ENCODE assay signal across 15 cellular contexts in genomic region chr11:69744435-69744834, GRCh38. TPM values are rescaled to one million over a fixed set of nuclear protein-coding genes. Genes with fewer than 3 reads are reported as not detected.
DNase-seq lines count a peak whose midpoint lies in the region; ATAC-seq, FAIRE-seq and TF ChIP-seq lines count a peak whose summit lies in the region.
"Had no signal": no experiment of that assay in that cellular context is flagged by ENCODE, and none has a peak within 500 bp of the region (broad histone marks: within the 10 kb centered on the region; RNA-seq: fewer than 3 reads in every experiment).

No MANE protein-coding gene starts in this region.

- no peak overlapping the region for H3K4me3 ChIP-seq in H1 (ENCODE audit: extremely low read depth in 1 of 4, insufficient read depth in 2 of 4, low read depth in 3 of 4, low read length in 4 of 4)
- H3K4me3 ChIP-seq: cardiac muscle cell, thoracic aorta had no signal

- FAIRE-seq in H1 (lab: Jason Lieb, UNC), result no peak

- no peak overlapping the region for H3K4ac ChIP-seq in H1 (replicated peaks; ENCODE audit: insufficient read length, low read depth, low read length)

- H4K5ac ChIP-seq in H1 (ENCODE audit: insufficient read length, low read depth, low read length), result no peak overlapping the region

- H3K23ac ChIP-seq in H1 (ENCODE audit: insufficient read length), result no peak overlapping the region

- 0 out of 2 replicates have a peak, but pooled peaks cover 1% of the 10 kb centered on the region for H3K23me2 ChIP-seq in H1 (ENCODE audit: low read depth, low read length)

- H3K79me2 ChIP-seq in H1 (ENCODE audit: control insufficient read depth in 1 of 2, insufficient read depth in 2 of 2, low read length in 2 of 2), result no peaks in the 10 kb centered on the region

- no peak overlapping the region for H3K56ac ChIP-seq in H1 (replicated peaks; ENCODE audit: insufficient read length, low read depth, low read length)

- H2BK12ac ChIP-seq in H1 (ENCODE audit: low read depth, low read length), result peak overlapping the region; percentile 13; the same call in 1 of the 2 replicates

- peak overlapping the region; percentile 54; the same call in 1 of the 2 replicates for H2BK5ac ChIP-seq in H1 (ENCODE audit: low read depth, low read length)

- H3K9me3 ChIP-seq in H1 (ENCODE audit: insufficient read depth in 2 of 2, low read depth in 1 of 2, low read length in 1 of 2), result no peaks in the 10 kb centered on the region
- H3K9me3 ChIP-seq: thoracic aorta had no signal

- CTCF ChIA-PET in H1 (lab: Charles Lee; ENCODE audit: partially characterized antibody), result interaction anchor here (0.8 kb wide), 1 partner anchor 16 kb away, joined by 3 read pairs; no protein-coding TSS in a partner anchor

- no peak overlapping the region for H2AFZ ChIP-seq in H1 (ENCODE audit: low read length)

- peak overlapping the region; percentile 75 for H2BK120ac ChIP-seq in H1 (replicated peaks; ENCODE audit: low read depth, low read length)

- no peaks in the 10 kb centered on the region for H3K79me1 ChIP-seq in H1 (ENCODE audit: low read depth, low read length)

- H3K14ac ChIP-seq in H1 (ENCODE audit: insufficient read length), result no peak overlapping the region

- WGBS in H1 (ENCODE audit: extremely low coverage in 1 of 2, insufficient coverage in 1 of 2, insufficient read length in 1 of 2, insufficient replicate concordance in 2 of 2, low coverage in 1 of 2, low lambda C conversion rate in 2 of 2, missing lambda C conversion rate in 1 of 2), 2 experiments, result 74% methylated on average over 7 of the region's 7 CpGs; no CpG with 5 or more reads in 1 of the 2 experiments

- H3K4me1 ChIP-seq in H1 (replicated peaks in 1 of 4; ENCODE audit: control insufficient read depth in 3 of 4, insufficient read depth in 4 of 4, low read length in 3 of 4), result peaks cover 0 to 2% (median 0%) of the 10 kb centered on the region in 4 experiments; a peak in 2 of 7 replicates
- H3K4me1 ChIP-seq: foreskin keratinocyte had no signal

- ATAC-seq in esophagus mucosa (no peak), GM18502 (IDR thresholded peaks at IDR 0.05; ENCODE audit: poor library complexity, unreplicated experiment) (no peak)
- ATAC-seq: activated T-cell treated with anti-CD3 and anti-CD28 coated beads, Interleukin-2, amount 50 U/mL, for 4 hours; foreskin keratinocyte had no signal

- no peak overlapping the region; the same call in 1 of the 2 replicates for H2AK5ac ChIP-seq in H1 (ENCODE audit: low read depth, low read length)

- no peak overlapping the region for H2BK20ac ChIP-seq in H1 (ENCODE audit: low read length)

- no peaks in the 10 kb centered on the region for H4K20me1 ChIP-seq in H1 (replicated peaks in 1 of 2; ENCODE audit: control insufficient read depth in 1 of 2, insufficient read depth in 2 of 2, low read length in 2 of 2)

- no peak overlapping the region for H2BK15ac ChIP-seq in H1 (ENCODE audit: low read length)

- H3K4me2 ChIP-seq in H1 (ENCODE audit: insufficient read depth in 1 of 2, low read depth in 2 of 2, low read length in 2 of 2), result peak overlapping the region in 1 of 2 experiments; percentile 21; a peak in 2 of 4 replicates

- DNase-seq in AG09319 (ENCODE audit: extremely low read depth, low read depth) (peak; percentile 4), M059J (ENCODE audit: low read depth) (peak; percentile 93), H1 (ENCODE audit: low read depth in 1 of 2, low spot score in 2 of 2) (peak in 1 of 2 experiments; percentile 49), lung microvascular endothelial cell (ENCODE audit: low read depth in 2 of 2) (peak; percentile 29 to 74), mesenteric fat pad (ENCODE audit: low spot score) (no peak), LoVo (ENCODE audit: low spot score) (no peak)
- DNase-seq: activated T-cell treated with anti-CD3 and anti-CD28 coated beads, Interleukin-2, amount 50 U/mL, for 4 hours; C1 segment of cervical spinal cord; WERI-Rb-1 had no signal

- no peak for TF ChIP-seq POLR2A in H1 (IDR thresholded peaks at IDR 0.05; ENCODE audit: control extremely low read depth in 1 of 2, low read depth in 2 of 2, low read length in 2 of 2)

- TF ChIP-seq EP300 in H1 (IDR thresholded peaks at IDR 0.05; ENCODE audit: borderline replicate concordance in 1 of 2, low read depth in 2 of 2, low read length in 2 of 2), result no peak

- POLR2A ChIA-PET in H1 (lab: Charles Lee; ENCODE audit: partially characterized antibody), result no interaction called here

- H4K91ac ChIP-seq in H1 (replicated peaks; ENCODE audit: insufficient read length, low read length), result no peak overlapping the region

- H3K27me3 ChIP-seq in H1 (replicated peaks in 1 of 4; ENCODE audit: control insufficient read depth in 3 of 4, extremely low read depth in 1 of 4, insufficient read depth in 3 of 4, low read length in 3 of 4), result no peaks in the 10 kb centered on the region
- H3K27me3 ChIP-seq: cardiac muscle cell had no signal

- H3K9ac ChIP-seq in H1 (replicated peaks in 1 of 4; ENCODE audit: extremely low read depth in 1 of 4, low read depth in 3 of 4, low read length in 3 of 4), result no peak overlapping the region

- no peaks in the 10 kb centered on the region for H3K36me3 ChIP-seq in H1 (ENCODE audit: control insufficient read depth in 2 of 4, insufficient read depth in 4 of 4, low read length in 3 of 4)
- H3K36me3 ChIP-seq: cardiac muscle cell, thoracic aorta, WERI-Rb-1 had no signal

- peak overlapping the region; percentile 78 for H3K18ac ChIP-seq in H1 (ENCODE audit: extremely low read depth, low read length)

- TF ChIP-seq CTCF in AG09319 (IDR thresholded peaks at IDR 0.05; ENCODE audit: low read depth, low read length) (no peak), H1 (IDR thresholded peaks at IDR 0.05; ENCODE audit: control extremely low read depth in 1 of 3, insufficient read depth in 1 of 3, low read depth in 1 of 3, low read length in 3 of 3) (no peak)

- H3K27ac ChIP-seq in H1 (ENCODE audit: low read depth, low read length), result no peak overlapping the region
- H3K27ac ChIP-seq: cardiac muscle cell, foreskin keratinocyte, thoracic aorta, WERI-Rb-1 had no signal

- TF ChIP-seq RAD21 in H1 (IDR thresholded peaks at IDR 0.05 in 1 of 2, conservative IDR thresholded peaks at IDR 0.05 in 1 of 2; ENCODE audit: low read depth in 2 of 2, low read length in 2 of 2), result no peak

- H4K8ac ChIP-seq in H1 (ENCODE audit: extremely low read depth, insufficient read depth, low read length), result no peak overlapping the region

TF ChIP-seq in H1, 55 proteins besides CTCF, POLR2A, EP300 and RAD21:
- TF ChIP-seq MAFK (IDR thresholded peaks at IDR 0.05; ENCODE audit: low read depth, low read length) (peak; percentile 11; the same call in 1 of the 2 replicates), JUND (IDR thresholded peaks at IDR 0.05; ENCODE audit: low read length) (peak; percentile 72; the same call in 1 of the 2 replicates), KDM4A (IDR thresholded peaks at IDR 0.05; ENCODE audit: low read depth, low read length, severe bottlenecking) (no peak), BACH1 (IDR thresholded peaks at IDR 0.05; ENCODE audit: low read length) (peak; percentile 49; the same call in 1 of the 2 replicates)

RNA-seq across cellular contexts. Expression of gene FGF4, which starts 30.7 kb away (rescaled TPM):
- total RNA-seq in M059J (2014; rRNA removed; shearing (Covaris generic)), result not detected in 2 replicates
- 2.0 TPM in 2 replicates for total RNA-seq in H1 (2021; fragmentation: NEBNext Ultra II Directional; extraction: Animal tissue kit (Norgen Biotek cat#: 25700))
- 0.57 and 1.3 TPM in 2 replicates for polyA plus RNA-seq in H1 (2011; rRNA removed)
- 0.93 TPM for polyA plus RNA-seq in H1 (2011; cell fraction: cytosol; rRNA removed)
- polyA plus RNA-seq in H1 (2011; cell fraction: nucleus; rRNA removed), result 0.84 TPM
- polyA plus RNA-seq in H1 (2012, experiment 1 of 2), result 0.17 to 0.68 TPM (median 0.49 TPM) in 4 replicates
- 0.14 TPM for polyA plus RNA-seq in H1 (2012, experiment 2 of 2)
- polyA plus RNA-seq in H1 (2013, experiment 1 of 2), result 1.5 TPM
- 1.8 TPM for polyA plus RNA-seq in H1 (2013, experiment 2 of 2)
- 0.15 and 0.69 TPM in 2 replicates for polyA minus RNA-seq in H1 (2011; rRNA and poly(A)+ RNA removed)
- polyA minus RNA-seq in H1 (2011; cell fraction: cytosol; rRNA and poly(A)+ RNA removed), result 2.5 TPM
- polyA minus RNA-seq in H1 (2011; cell fraction: nucleus; rRNA and poly(A)+ RNA removed), result 2.4 TPM
- total RNA-seq in lung microvascular endothelial cell, result not detected in 2 replicates
- total RNA-seq in esophagus mucosa, result not detected
- total RNA-seq in mesenteric fat pad, result not detected
- total RNA-seq: activated T-cell treated with anti-CD3 and anti-CD28 coated beads, Interleukin-2, amount 50 U/mL, for 4 hours; cardiac muscle cell; foreskin keratinocyte; lower leg skin; thoracic aorta had no signal
- polyA plus RNA-seq: cardiac muscle cell, foreskin keratinocyte had no signal

RNA-seq across cellular contexts. Expression of gene FGF19, which starts 40.6 kb away (rescaled TPM):
- total RNA-seq in M059J (2014; rRNA removed; shearing (Covaris generic)), result not detected in 2 replicates
- 14.8 and 15.4 TPM in 2 replicates for total RNA-seq in H1 (2021; fragmentation: NEBNext Ultra II Directional; extraction: Animal tissue kit (Norgen Biotek cat#: 25700))
- polyA plus RNA-seq in H1 (2011; rRNA removed), result 9.6 and 14.8 TPM in 2 replicates
- 10.8 TPM for polyA plus RNA-seq in H1 (2011; cell fraction: cytosol; rRNA removed)
- 14.7 TPM for polyA plus RNA-seq in H1 (2011; cell fraction: nucleus; rRNA removed)
- 5.4 to 6.9 TPM (median 5.7 TPM) in 4 replicates for polyA plus RNA-seq in H1 (2012, experiment 1 of 2)
- polyA plus RNA-seq in H1 (2012, experiment 2 of 2), result 9.2 TPM
- polyA plus RNA-seq in H1 (2013, experiment 1 of 2), result 28.8 TPM
- 34.3 TPM for polyA plus RNA-seq in H1 (2013, experiment 2 of 2)
- 4.9 and 9.9 TPM in 2 replicates for polyA minus RNA-seq in H1 (2011; rRNA and poly(A)+ RNA removed)
- polyA minus RNA-seq in H1 (2011; cell fraction: cytosol; rRNA and poly(A)+ RNA removed), result 7.6 TPM
- polyA minus RNA-seq in H1 (2011; cell fraction: nucleus; rRNA and poly(A)+ RNA removed), result 6.4 TPM
- total RNA-seq in lung microvascular endothelial cell, result not detected in 2 replicates
- total RNA-seq in esophagus mucosa, result not detected
- total RNA-seq in mesenteric fat pad, result not detected
- total RNA-seq: activated T-cell treated with anti-CD3 and anti-CD28 coated beads, Interleukin-2, amount 50 U/mL, for 4 hours; cardiac muscle cell; lower leg skin; thoracic aorta had no signal
- polyA plus RNA-seq: cardiac muscle cell had no signal

Comparison
In these comparisons a context has a peak if more than half of its experiments do, and no peak if none do; other contexts are left out.
1. DNase-seq: peak in AG09319 (single experiment), M059J (single experiment) and lung microvascular endothelial cell (2 of 2); none in mesenteric fat pad (single experiment) and LoVo (single experiment).
2. RNA of gene FGF19, which starts 40.6 kb away (total RNA-seq): 14.8 to 15.4 TPM in H1; not detected in M059J, not detected in lung microvascular endothelial cell, not detected in esophagus mucosa (single experiment) and not detected in mesenteric fat pad (single experiment); every median in the first group is over 10 times any median in the second.